In the genomic region with DNA sequence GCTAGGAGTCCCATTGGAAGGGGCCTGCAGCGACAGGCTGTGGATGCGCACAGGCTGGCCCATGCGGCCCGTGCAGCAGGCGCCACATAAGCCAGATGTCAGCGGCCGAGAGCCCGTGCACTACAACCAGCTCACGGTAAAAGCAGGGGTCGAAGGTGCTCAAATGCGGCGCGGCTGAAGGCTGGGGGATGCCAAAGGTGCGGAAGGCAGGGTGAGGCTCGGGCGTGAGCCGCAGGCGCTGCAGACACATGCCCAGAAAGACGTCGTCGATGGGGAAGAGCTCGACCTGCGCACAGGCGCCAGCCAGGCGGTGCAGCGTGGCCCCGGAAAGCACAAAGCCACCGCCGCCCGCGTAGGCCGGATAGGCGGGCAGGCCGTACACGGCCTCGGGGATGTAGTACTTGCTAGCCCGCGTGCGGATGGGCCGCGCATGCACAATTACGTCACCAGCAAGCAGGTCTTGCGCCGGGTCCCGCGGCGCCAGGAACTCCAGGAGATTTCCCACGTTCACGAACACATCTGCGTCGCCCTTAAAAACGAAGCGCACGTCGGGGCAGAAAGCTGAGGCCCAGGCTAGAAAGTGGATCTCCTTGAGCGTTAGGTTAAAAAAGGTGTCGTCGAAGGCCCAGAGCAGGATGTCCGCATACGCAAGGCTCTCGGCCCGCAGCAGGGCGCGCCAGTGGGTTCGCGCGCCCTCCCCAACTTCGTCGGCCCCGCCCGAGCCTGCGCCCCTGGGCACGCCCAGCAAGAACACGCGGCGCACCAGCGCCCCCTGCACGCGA, we compare ENCODE assay signal across 9 cellular contexts. TPM values are rescaled to one million over a fixed set of nuclear protein-coding genes. Genes with fewer than 3 reads are reported as not detected.
DNase-seq lines count a peak whose midpoint lies in the region; ATAC-seq, FAIRE-seq and TF ChIP-seq lines count a peak whose summit lies in the region.
"Had no signal": no experiment of that assay in that cellular context is flagged by ENCODE, and none has a peak within 500 bp of the region (broad histone marks: within the 10 kb centered on the region; RNA-seq: fewer than 3 reads in every experiment).

No MANE protein-coding gene starts in this region.

- no peaks in the 10 kb centered on the region for H3K27me3 ChIP-seq in CD4-positive, alpha-beta T cell (ENCODE audit: control insufficient read depth, insufficient read depth, low read length)
- H3K27me3 ChIP-seq in HUES6 (ENCODE audit: control insufficient read depth, insufficient read depth, low read length) (peaks cover 42% of the 10 kb centered on the region), endothelial cell of umbilical vein (ENCODE audit: control insufficient read depth in 2 of 2, insufficient read depth in 2 of 2, low read length in 2 of 2) (peaks cover 0 to 5% of the 10 kb centered on the region in 2 experiments), osteoblast (ENCODE audit: insufficient read depth, low read length) (no peaks in the 10 kb centered on the region)

- no peak overlapping the region for H3K27ac Mint-ChIP-seq in CD4-positive, alpha-beta T cell

- peaks cover 48% of the 10 kb centered on the region for H3K36me3 ChIP-seq in HUES6 (ENCODE audit: control insufficient read depth, insufficient read depth, low read length)
- peaks cover 2 to 29% of the 10 kb centered on the region in 2 experiments for H3K36me3 ChIP-seq in endothelial cell of umbilical vein (ENCODE audit: control insufficient read depth in 2 of 2, extremely low read depth in 1 of 2, insufficient read depth in 2 of 2, low read length in 2 of 2)
- peaks cover 49% of the 10 kb centered on the region for H3K36me3 ChIP-seq in osteoblast (ENCODE audit: insufficient read depth, low read length)

- peaks cover 45% of the 10 kb centered on the region for H3K36me3 Mint-ChIP-seq in CD4-positive, alpha-beta T cell (ENCODE audit: low read depth)

- BruUV-seq in endothelial cell of umbilical vein (replicated peaks; lab: Mats Ljungman, UMichigan) = TSS peak; percentile 22

- peaks cover 14% of the 10 kb centered on the region for H3K27me3 Mint-ChIP-seq in CD4-positive, alpha-beta T cell

- DNase-seq in CD4-positive, alpha-beta T cell = peak in 1 of 10 experiments; percentile 29
- DNase-seq in endothelial cell of umbilical vein (ENCODE audit: low read depth, low spot score) (no peak), osteoblast (ENCODE audit: insufficient read length, low spot score, missing footprints) (peak; percentile 62), anterior cingulate cortex (lab: John Stamatoyannopoulos, UW) (no peak), NCI-H510A (lab: John Stamatoyannopoulos, UW) (no peak)
- no peak for DNase-seq in activated CD4-positive, CD25-positive, alpha-beta regulatory T cell treated with anti-CD3 and anti-CD28 coated beads, Interleukin-2, amount 50 U/mL, for 72 hours
- DNase-seq: NCI-H1048 had no signal

- intact Hi-C loops in CD4-positive, alpha-beta T cell (cut with DNase I, micrococcal nuclease) = loop anchor here in 1 of 2 experiments (10.0 kb wide), 1 partner anchor 305 kb away; no protein-coding TSS in a partner anchor
- intact Hi-C loops in endothelial cell of umbilical vein (cut with micrococcal nuclease) = no loop called here

- TF ChIP-seq CTCF in CD4-positive, alpha-beta T cell (IDR thresholded peaks at IDR 0.05) = peak; percentile 16
- no peak for TF ChIP-seq CTCF in endothelial cell of umbilical vein (IDR thresholded peaks at IDR 0.05; ENCODE audit: extremely low read depth in 1 of 2, insufficient read depth in 1 of 2, low read depth in 1 of 2, low read length in 2 of 2)
- TF ChIP-seq CTCF in osteoblast (IDR thresholded peaks at IDR 0.05; ENCODE audit: extremely low read depth, low read depth, low read length) = no peak

- peaks cover 16% of the 10 kb centered on the region for H3K4me1 Mint-ChIP-seq in CD4-positive, alpha-beta T cell (ENCODE audit: low read depth)

- POLR2A ChIA-PET in CD4-positive, alpha-beta T cell (lab: Charles Lee) = interaction anchor here (3.0 kb wide), 1 partner anchor 10 kb away, joined by 29 read pairs; a partner anchor contains a TSS
- POLR2A ChIA-PET in endothelial cell of umbilical vein (lab: Charles Lee) = no interaction called here

- H3K79me2 ChIP-seq in endothelial cell of umbilical vein (ENCODE audit: control insufficient read depth, insufficient read depth, low read length) (no peaks in the 10 kb centered on the region), osteoblast (ENCODE audit: insufficient read depth, low read length) (peaks cover 9% of the 10 kb centered on the region)

- no peaks in the 10 kb centered on the region for H3K9me1 ChIP-seq in endothelial cell of umbilical vein (replicated peaks; ENCODE audit: control insufficient read depth, extremely low read depth, insufficient read depth, low read length)

- no peak for TF ChIP-seq POLR2A in endothelial cell of umbilical vein (IDR thresholded peaks at IDR 0.05; ENCODE audit: low read depth, low read length)

- H3K4me3 ChIP-seq in HUES6 (ENCODE audit: low read depth, low read length) (peak overlapping the region; percentile 76), endothelial cell of umbilical vein (replicated peaks in 1 of 3; ENCODE audit: insufficient read depth in 1 of 3, low read depth in 1 of 3, low read length in 3 of 3) (no peak overlapping the region), osteoblast (ENCODE audit: insufficient read depth, low read length) (peak overlapping the region; percentile 89)

- H3K9ac ChIP-seq in HUES6 (ENCODE audit: low read length) (no peak overlapping the region), endothelial cell of umbilical vein (replicated peaks; ENCODE audit: extremely low read depth, insufficient read depth, low read length) (no peak overlapping the region)

- H3K27ac ChIP-seq in CD4-positive, alpha-beta T cell (ENCODE audit: low read depth, low read length) = no peak overlapping the region
- H3K27ac ChIP-seq in HUES6 (ENCODE audit: low read depth, low read length) (no peak overlapping the region), endothelial cell of umbilical vein (ENCODE audit: insufficient read depth, low read depth, low read length) (no peak overlapping the region), osteoblast (ENCODE audit: low read depth, low read length) (no peak overlapping the region)

- no peak for ATAC-seq in CD4-positive, alpha-beta T cell (ENCODE audit: poor library complexity)
- no peak for ATAC-seq in GM21381 (IDR thresholded peaks at IDR 0.05; ENCODE audit: unreplicated experiment)

- CTCF ChIA-PET in CD4-positive, alpha-beta T cell (lab: Charles Lee) = no interaction called here
- CTCF ChIA-PET in endothelial cell of umbilical vein (lab: Charles Lee) = interaction anchor here (1.0 to 1.5 kb wide), 3 partner anchors 36 to 131 kb away, joined by 3 to 6 read pairs (median 4); no protein-coding TSS in a partner anchor

- H3K9me3 Mint-ChIP-seq in CD4-positive, alpha-beta T cell = no peaks in the 10 kb centered on the region

- dilution Hi-C loops in endothelial cell of umbilical vein (cut with MboI; ENCODE audit: extremely low pct_ligation_motif_present, low sequenced_read_pairs) = no loop called here

- H2AFZ ChIP-seq in endothelial cell of umbilical vein (ENCODE audit: low read depth, low read length) (no peak overlapping the region), osteoblast (ENCODE audit: low read length) (no peak overlapping the region)

- H3K4me1 ChIP-seq in HUES6 (ENCODE audit: control insufficient read depth, insufficient read depth, low read length) (0 out of 2 replicates have a peak, but pooled peaks cover 4% of the 10 kb centered on the region), endothelial cell of umbilical vein (ENCODE audit: control insufficient read depth, extremely low read depth, insufficient read depth, low read length) (peaks cover 3% of the 10 kb centered on the region), osteoblast (ENCODE audit: insufficient read depth, low read length) (peaks cover 3% of the 10 kb centered on the region)

- no peak overlapping the region for H3K4me3 Mint-ChIP-seq in CD4-positive, alpha-beta T cell

- H4K20me1 ChIP-seq in endothelial cell of umbilical vein (replicated peaks; ENCODE audit: control insufficient read depth, extremely low read depth, insufficient read depth, low read length) (no peaks in the 10 kb centered on the region), osteoblast (ENCODE audit: insufficient read depth, low read length) (peaks cover 17% of the 10 kb centered on the region)

- FAIRE-seq in endothelial cell of umbilical vein (lab: Jason Lieb, UNC) = no peak

- no peaks in the 10 kb centered on the region for H3K9me3 ChIP-seq in CD4-positive, alpha-beta T cell (ENCODE audit: control insufficient read depth, low read length)
- H3K9me3 ChIP-seq in HUES6 (ENCODE audit: control insufficient read depth, insufficient read depth, low read depth, low read length) (no peaks in the 10 kb centered on the region), endothelial cell of umbilical vein (replicated peaks; ENCODE audit: control insufficient read depth, insufficient read depth, low read length) (no peaks in the 10 kb centered on the region), osteoblast (ENCODE audit: low read depth, low read length) (no peaks in the 10 kb centered on the region)

- H3K4me2 ChIP-seq in endothelial cell of umbilical vein (ENCODE audit: insufficient read depth, low read length) (no peak overlapping the region), osteoblast (ENCODE audit: insufficient read depth, low read length) (no peak overlapping the region)

RNA-seq across cellular contexts. Expression of a gene that starts 1.3 kb away (rescaled TPM):
- total RNA-seq in CD4-positive, alpha-beta T cell = 1 to 10 TPM; 2.0 to 2.5 TPM
- total RNA-seq in endothelial cell of umbilical vein = 1.6 and 4.0 TPM in 2 replicates
- polyA plus RNA-seq in endothelial cell of umbilical vein = 6.4 and 6.8 TPM in 2 replicates
- 3.6 and 3.9 TPM in 2 replicates for polyA plus RNA-seq in endothelial cell of umbilical vein (2011; cell fraction: cytosol; rRNA removed)
- polyA plus RNA-seq in endothelial cell of umbilical vein (2011; cell fraction: nucleus; rRNA removed) = 3.1 and 3.2 TPM in 2 replicates
- 1.8 and 3.2 TPM in 2 replicates for polyA plus RNA-seq in endothelial cell of umbilical vein (2012)
- polyA minus RNA-seq in endothelial cell of umbilical vein = 6.5 and 7.6 TPM in 2 replicates
- 7.0 TPM for polyA minus RNA-seq in endothelial cell of umbilical vein (2011; cell fraction: cytosol; rRNA and poly(A)+ RNA removed)
- polyA minus RNA-seq in endothelial cell of umbilical vein (2011; cell fraction: nucleus; rRNA and poly(A)+ RNA removed) = 1.4 and 2.5 TPM in 2 replicates
- total RNA-seq in osteoblast = 54.8 and 58.6 TPM in 2 replicates

RNA-seq across cellular contexts. Expression of a gene that starts 10.2 kb away (rescaled TPM):
- total RNA-seq in CD4-positive, alpha-beta T cell = 10 to 100 TPM; 32.4 to 34.0 TPM
- total RNA-seq in endothelial cell of umbilical vein (15.2 and 17.4 TPM in 2 replicates), osteoblast (19.2 and 19.5 TPM in 2 replicates)
- 22.6 and 23.3 TPM in 2 replicates for polyA plus RNA-seq in endothelial cell of umbilical vein
- polyA plus RNA-seq in endothelial cell of umbilical vein (2011; cell fraction: cytosol; rRNA removed) = 11.2 and 16.3 TPM in 2 replicates
- polyA plus RNA-seq in endothelial cell of umbilical vein (2011; cell fraction: nucleus; rRNA removed) = 16.4 and 19.0 TPM in 2 replicates
- 12.3 and 21.4 TPM in 2 replicates for polyA plus RNA-seq in endothelial cell of umbilical vein (2012)
- polyA minus RNA-seq in endothelial cell of umbilical vein = 5.5 and 5.9 TPM in 2 replicates
- 3.2 TPM for polyA minus RNA-seq in endothelial cell of umbilical vein (2011; cell fraction: cytosol; rRNA and poly(A)+ RNA removed)
- 3.7 and 4.8 TPM in 2 replicates for polyA minus RNA-seq in endothelial cell of umbilical vein (2011; cell fraction: nucleus; rRNA and poly(A)+ RNA removed)

RNA-seq across cellular contexts. Expression of a gene that starts 10.3 kb away (rescaled TPM):
- 10 to 100 TPM; 11.5 to 11.6 TPM for total RNA-seq in CD4-positive, alpha-beta T cell
- total RNA-seq in endothelial cell of umbilical vein (5.4 and 7.0 TPM in 2 replicates), osteoblast (12.7 and 15.6 TPM in 2 replicates)
- 7.4 and 12.8 TPM in 2 replicates for polyA plus RNA-seq in endothelial cell of umbilical vein
- polyA plus RNA-seq in endothelial cell of umbilical vein (2011; cell fraction: cytosol; rRNA removed) = 2.3 and 3.7 TPM in 2 replicates
- 23.9 and 29.6 TPM in 2 replicates for polyA plus RNA-seq in endothelial cell of umbilical vein (2011; cell fraction: nucleus; rRNA removed)
- 2.9 and 4.3 TPM in 2 replicates for polyA plus RNA-seq in endothelial cell of umbilical vein (2012)
- 2.4 and 3.6 TPM in 2 replicates for polyA minus RNA-seq in endothelial cell of umbilical vein
- 4.7 TPM for polyA minus RNA-seq in endothelial cell of umbilical vein (2011; cell fraction: cytosol; rRNA and poly(A)+ RNA removed)
- polyA minus RNA-seq in endothelial cell of umbilical vein (2011; cell fraction: nucleus; rRNA and poly(A)+ RNA removed) = 2.4 and 10.0 TPM in 2 replicates

RNA-seq across cellular contexts. Expression of a gene that starts 15.1 kb away (rescaled TPM):
- 10 to 100 TPM; 19.7 to 26.1 TPM for total RNA-seq in CD4-positive, alpha-beta T cell
- total RNA-seq in endothelial cell of umbilical vein (4.7 and 5.5 TPM in 2 replicates), osteoblast (5.8 and 8.5 TPM in 2 replicates)
- 4.8 and 7.9 TPM in 2 replicates for polyA plus RNA-seq in endothelial cell of umbilical vein
- 0.41 and 0.61 TPM in 2 replicates for polyA plus RNA-seq in endothelial cell of umbilical vein (2011; cell fraction: cytosol; rRNA removed)
- 54.5 and 61.7 TPM in 2 replicates for polyA plus RNA-seq in endothelial cell of umbilical vein (2011; cell fraction: nucleus; rRNA removed)
- polyA plus RNA-seq in endothelial cell of umbilical vein (2012) = 2.7 and 9.2 TPM in 2 replicates
- polyA minus RNA-seq in endothelial cell of umbilical vein = 0.49 and 3.3 TPM in 2 replicates
- 2.7 TPM for polyA minus RNA-seq in endothelial cell of umbilical vein (2011; cell fraction: cytosol; rRNA and poly(A)+ RNA removed)
- polyA minus RNA-seq in endothelial cell of umbilical vein (2011; cell fraction: nucleus; rRNA and poly(A)+ RNA removed) = 3.3 and 13.7 TPM in 2 replicates

RNA-seq across cellular contexts. Expression of a gene that starts 20.9 kb away (rescaled TPM):
- 1 to 10 TPM; 1.1 to 1.2 TPM for total RNA-seq in CD4-positive, alpha-beta T cell
- 14.4 and 19.4 TPM in 2 replicates for total RNA-seq in endothelial cell of umbilical vein
- polyA plus RNA-seq in endothelial cell of umbilical vein = 16.0 and 19.2 TPM in 2 replicates
- polyA plus RNA-seq in endothelial cell of umbilical vein (2011; cell fraction: cytosol; rRNA removed) = 10.4 and 14.4 TPM in 2 replicates
- polyA plus RNA-seq in endothelial cell of umbilical vein (2011; cell fraction: nucleus; rRNA removed) = 28.5 and 29.4 TPM in 2 replicates
- 9.2 and 12.4 TPM in 2 replicates for polyA plus RNA-seq in endothelial cell of umbilical vein (2012)
- 7.3 and 9.2 TPM in 2 replicates for polyA minus RNA-seq in endothelial cell of umbilical vein
- 18.3 TPM for polyA minus RNA-seq in endothelial cell of umbilical vein (2011; cell fraction: cytosol; rRNA and poly(A)+ RNA removed)
- 4.4 and 5.7 TPM in 2 replicates for polyA minus RNA-seq in endothelial cell of umbilical vein (2011; cell fraction: nucleus; rRNA and poly(A)+ RNA removed)
- total RNA-seq in osteoblast = 9.1 and 10.9 TPM in 2 replicates

Comparison
In these comparisons a context has a peak if more than half of its experiments do, and no peak if none do; other contexts are left out.
1. H3K4me3 ChIP-seq: peak in HUES6 (single experiment) and osteoblast (single experiment); none in endothelial cell of umbilical vein (0 of 3).
2. RNA of a gene that starts 1.3 kb away (total RNA-seq): 54.8 to 58.6 TPM in osteoblast; 1.6 to 4.0 TPM in endothelial cell of umbilical vein and 2.0 to 2.5 TPM in CD4-positive, alpha-beta T cell; every median in the first group is over 10 times any median in the second.